ENCODE assay signal across 33 cellular contexts in genomic region chr14:77323571-77323970, GRCh38. TPM values are rescaled to one million over a fixed set of nuclear protein-coding genes. Genes with fewer than 3 reads are reported as not detected.
"Had no signal": no experiment of that assay in that cellular context is flagged by ENCODE, and none has a peak within 500 bp of the region (broad histone marks: within the 10 kb centered on the region; RNA-seq: fewer than 3 reads in every experiment).

No MANE protein-coding gene starts in this region.

- H3K9me3 ChIP-seq: adrenal gland, body of pancreas, esophagus muscularis mucosa, gastrocnemius medialis had no signal

- DNase-seq: activated CD4-positive, alpha-beta memory T cell treated with anti-CD3 and anti-CD28 coated beads for 36 hours; activated CD4-positive, alpha-beta T cell treated with anti-CD3 and anti-CD28 coated beads for 36 hours; activated CD4-positive, alpha-beta T cell treated with anti-CD3 and anti-CD28 coated beads, Interleukin-2, amount 10 ng/mL, durations not matched to agents 24 days and 14 days; activated CD4-positive, CD25-positive, alpha-beta regulatory T cell; activated CD4-positive, CD25-positive, alpha-beta regulatory T cell treated with anti-CD3 and anti-CD28 coated beads, Interleukin-2, amount 50 U/mL, for 72 hours; activated CD8-positive, alpha-beta memory T cell treated with anti-CD3 and anti-CD28 coated beads, Interleukin-2, amount 10 ng/mL, durations not matched to agents 7 days and 5 days; activated CD8-positive, alpha-beta memory T cell treated with anti-CD3 and anti-CD28 coated beads, Interleukin-2, amount 50 U/mL, for 4 hours; activated CD8-positive, alpha-beta T cell treated with anti-CD3 and anti-CD28 coated beads, Interleukin-2, amount 10 ng/mL, durations not matched to agents 7 days and 5 days; activated effector memory CD4-positive, alpha-beta T cell treated with anti-CD3 and anti-CD28 coated beads, Interleukin-2, amount 50 U/mL, for 16 hours; activated naive CD4-positive, alpha-beta T cell treated with anti-CD3 and anti-CD28 coated beads for 36 hours; activated naive CD8-positive, alpha-beta T cell treated with anti-CD3 and anti-CD28 coated beads for 36 hours; activated naive CD8-positive, alpha-beta T cell treated with anti-CD3 and anti-CD28 coated beads, Interleukin-2, amount 50 U/mL, for 24 hours; activated T-cell treated with anti-CD3 and anti-CD28 coated beads, Interleukin-2, amount 50 U/mL, for 1 hour; activated T-cell treated with anti-CD3 and anti-CD28 coated beads, Interleukin-2, amount 50 U/mL, for 48 hours; adrenal gland; amygdala; aorta; body of pancreas; caudate nucleus; effector memory CD4-positive, alpha-beta T cell; erythroblast; foreskin keratinocyte; gastrocnemius medialis; glutamatergic neuron; T-helper 2 cell had no signal

- H3K4me3 ChIP-seq: adrenal gland, body of pancreas, esophagus muscularis mucosa, gastrocnemius medialis had no signal

- ATAC-seq: activated CD4-positive, alpha-beta T cell treated with anti-CD3 and anti-CD28 coated beads for 36 hours; activated CD8-positive, alpha-beta memory T cell treated with anti-CD3 and anti-CD28 coated beads, Interleukin-2, amount 10 ng/mL, durations not matched to agents 7 days and 5 days; activated CD8-positive, alpha-beta T cell treated with anti-CD3 and anti-CD28 coated beads, Interleukin-2, amount 10 ng/mL, durations not matched to agents 7 days and 5 days; activated naive CD8-positive, alpha-beta T cell treated with anti-CD3 and anti-CD28 coated beads, Interleukin-2, amount 50 U/mL, for 24 hours; body of pancreas; foreskin keratinocyte; gastrocnemius medialis had no signal

- H3K27ac ChIP-seq: adrenal gland, body of pancreas, esophagus muscularis mucosa, foreskin keratinocyte, gastrocnemius medialis had no signal

- H3K36me3 ChIP-seq: adrenal gland, esophagus muscularis mucosa, gastrocnemius medialis had no signal

- H3K27me3 ChIP-seq: adrenal gland, body of pancreas, esophagus muscularis mucosa, foreskin keratinocyte, gastrocnemius medialis had no signal

- FAIRE-seq: colon had no signal

RNA-seq across cellular contexts. Expression of gene NGB, which starts 52.6 kb away (rescaled TPM):
- total RNA-seq: activated CD4-positive, alpha-beta memory T cell treated with anti-CD3 and anti-CD28 coated beads for 36 hours; activated CD4-positive, alpha-beta T cell treated with anti-CD3 and anti-CD28 coated beads for 36 hours; activated CD4-positive, alpha-beta T cell treated with anti-CD3 and anti-CD28 coated beads, Interleukin-2, amount 10 ng/mL, durations not matched to agents 24 days and 14 days; activated CD8-positive, alpha-beta memory T cell treated with anti-CD3 and anti-CD28 coated beads for 36 hours; activated CD8-positive, alpha-beta memory T cell treated with anti-CD3 and anti-CD28 coated beads, Interleukin-2, amount 10 ng/mL, durations not matched to agents 7 days and 5 days; activated CD8-positive, alpha-beta T cell treated with anti-CD3 and anti-CD28 coated beads, Interleukin-2, amount 10 ng/mL, durations not matched to agents 7 days and 5 days; activated naive CD4-positive, alpha-beta T cell treated with anti-CD3 and anti-CD28 coated beads for 36 hours; activated naive CD8-positive, alpha-beta T cell treated with anti-CD3 and anti-CD28 coated beads for 36 hours; activated T-helper 1 cell treated with anti-CD3 and anti-CD28 coated beads, Interleukin-12 subunit alpha, Interleukin-12 subunit beta, Interleukin-2, Interleukin-4 antibody, amounts not matched to agents 30 ng/mL and 10 ng/mL and 1 ng/mL, durations not matched to agents 14 hours and 24 hours and 36 hours; activated T-helper 2 cell treated with anti-CD3 and anti-CD28 coated beads, Interferon-gamma antibody, Interleukin-2, Interleukin-4, amounts not matched to agents 10 μg/mL and 5 μg/mL and 100 μg/mL, durations not matched to agents 14 hours and 24 hours and 36 hours; aorta; chondrocyte; dermis microvascular lymphatic vessel endothelial cell; foreskin keratinocyte; gastrocnemius medialis; T-helper 1 cell treated with Interleukin-12 subunit alpha and Interleukin-12 subunit beta and Interleukin-4 antibody, amounts not matched to agents 30 ng/mL and 1 ng/mL, for 36 hours had no signal
- polyA plus RNA-seq: aorta, foreskin keratinocyte had no signal

RNA-seq across cellular contexts. Expression of gene SAMD15, which starts 53.6 kb away (rescaled TPM):
- total RNA-seq: T-helper 1 cell treated with Interleukin-12 subunit alpha and Interleukin-12 subunit beta and Interleukin-4 antibody, amounts not matched to agents 30 ng/mL and 1 ng/mL, for 36 hours had no signal
